20 cellular contexts compared by ENCODE assay signal in the genomic region with DNA sequence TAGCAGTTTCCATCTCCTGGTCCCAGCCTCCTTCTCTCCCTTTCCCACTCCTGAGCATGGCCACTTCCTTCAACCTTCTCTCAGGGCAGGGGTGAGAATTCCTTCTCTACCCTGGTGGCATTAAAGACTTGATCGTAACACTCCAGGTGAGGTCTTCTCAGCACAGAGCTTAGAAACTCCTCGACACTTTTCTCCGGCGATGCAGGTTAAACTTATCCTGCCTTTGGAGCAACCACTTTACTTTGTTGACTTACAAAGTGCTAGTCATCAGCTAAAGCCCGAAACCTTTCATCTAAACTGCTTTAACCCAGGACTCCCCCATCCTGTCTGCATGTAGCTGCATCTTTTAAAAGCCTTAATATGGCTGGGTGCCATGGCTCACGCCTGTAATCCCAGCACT. TPM values are rescaled to one million over a fixed set of nuclear protein-coding genes. Genes with fewer than 3 reads are reported as not detected.
DNase-seq lines count a peak whose midpoint lies in the region; ATAC-seq and TF ChIP-seq lines count a peak whose summit lies in the region.
"Had no signal": no experiment of that assay in that cellular context is flagged by ENCODE, and none has a peak within 500 bp of the region (broad histone marks: within the 10 kb centered on the region; RNA-seq: fewer than 3 reads in every experiment).

No MANE protein-coding gene starts in this region.

- no peak for TF ChIP-seq EP300 in upper lobe of left lung (IDR thresholded peaks at IDR 0.05)

- H3K4me3 Mint-ChIP-seq in activated CD8-positive, alpha-beta T cell treated with anti-CD3 and anti-CD28 coated beads for 36 hours = peak overlapping the region; percentile 64
- H3K4me3 Mint-ChIP-seq: brain, memory B cell, neural progenitor cell had no signal

- DNase-seq in breast epithelium (ENCODE audit: low spot score in 2 of 2) (no peak), mammary epithelial cell (no peak), left lung (no peak), upper lobe of left lung (no peak), activated gamma-delta T cell (lab: John Stamatoyannopoulos, UW) (no peak), DMS114 treated with DMSO at 0.1 percent for 48 hours (lab: John Stamatoyannopoulos, UW; ENCODE audit: unreplicated experiment) (no peak), left ventricle myocardium superior (no peak)
- DNase-seq in activated CD8-positive, alpha-beta T cell treated with anti-CD3 and anti-CD28 coated beads for 36 hours = no peak
- DNase-seq: DMS79, glutamatergic neuron, NCI-H187, NCI-H446 treated with DMSO at 0.1 percent for 48 hours, SHP77 treated with DMSO at 0.1 percent for 48 hours, T1000 had no signal

- no peak overlapping the region for H2AFZ ChIP-seq in mammary epithelial cell (ENCODE audit: low read depth, low read length)
- H2AFZ ChIP-seq: neural progenitor cell had no signal

- H3K27ac ChIP-seq in breast epithelium (peak overlapping the region; percentile 57 to 59), mammary epithelial cell (ENCODE audit: insufficient read depth, low read depth, low read length) (no peak overlapping the region), left lung (peak overlapping the region; percentile 71 to 81), upper lobe of left lung (peak overlapping the region; percentile 68 to 78 (median 77))
- H3K27ac ChIP-seq: esophagus muscularis mucosa, neural progenitor cell, suprapubic skin had no signal

- no peaks in the 10 kb centered on the region for H3K79me2 ChIP-seq in mammary epithelial cell (ENCODE audit: insufficient read depth, low read length)

- TF ChIP-seq CTCF in breast epithelium (IDR thresholded peaks at IDR 0.05) = no peak
- TF ChIP-seq CTCF in mammary epithelial cell (conservative IDR thresholded peaks at IDR 0.05 in 1 of 2, IDR thresholded peaks at IDR 0.05 in 1 of 2; ENCODE audit: extremely low read depth in 1 of 2, insufficient read depth in 1 of 2, low read depth in 1 of 2, low read length in 2 of 2) = no peak
- TF ChIP-seq CTCF in activated CD8-positive, alpha-beta T cell treated with anti-CD3 and anti-CD28 coated beads for 36 hours (IDR thresholded peaks at IDR 0.05) = no peak
- TF ChIP-seq CTCF in left lung (IDR thresholded peaks at IDR 0.05) = no peak
- no peak for TF ChIP-seq CTCF in upper lobe of left lung (IDR thresholded peaks at IDR 0.05)

- H4K20me1 ChIP-seq in mammary epithelial cell (ENCODE audit: insufficient read depth, low read length) = no peaks in the 10 kb centered on the region

- 98% methylated on average over 6 of the region's 6 CpGs for WGBS in mammary epithelial cell (ENCODE audit: low coverage, missing lambda C conversion rate)
- WGBS in upper lobe of left lung, 2 donors = 65 to 66% methylated on average over 6 of the region's 6 CpGs

- in situ Hi-C loops in mammary epithelial cell (cut with MboI; ENCODE audit: low sequenced_read_pairs in 2 of 2) = no loop called here

- H3K4me1 ChIP-seq in breast epithelium (peaks cover 0 to 10% of the 10 kb centered on the region in 2 donors), mammary epithelial cell (ENCODE audit: insufficient read depth, low read length) (peaks cover 42% of the 10 kb centered on the region), left lung (peaks cover 16 to 50% of the 10 kb centered on the region in 2 donors), upper lobe of left lung (peaks cover 24 to 51% (median 31%) of the 10 kb centered on the region in 4 donors)
- H3K4me1 ChIP-seq: neural progenitor cell had no signal

- ATAC-seq in activated CD8-positive, alpha-beta T cell treated with anti-CD3 and anti-CD28 coated beads for 36 hours = peak; percentile 10
- ATAC-seq in left lung (peak; percentile 60), upper lobe of left lung (ENCODE audit: low FRiP score in 2 of 2) (peak in 1 of 2 donors; percentile 41), left ventricle myocardium superior (no peak)
- ATAC-seq: HCT116 had no signal

- peak overlapping the region; percentile 97 for H3K27ac Mint-ChIP-seq in activated CD8-positive, alpha-beta T cell treated with anti-CD3 and anti-CD28 coated beads for 36 hours
- H3K27ac Mint-ChIP-seq: brain, neural progenitor cell had no signal

- dilution Hi-C loops in mammary epithelial cell (cut with HindIII; ENCODE audit: low sequenced_read_pairs) = loop anchor here (5.0 kb wide), 2 partner anchors 62 to 63 kb away; no protein-coding TSS in a partner anchor

- no peak overlapping the region for H3K4me2 ChIP-seq in mammary epithelial cell (ENCODE audit: insufficient read depth, low read depth, low read length)
- H3K4me2 ChIP-seq: neural progenitor cell had no signal

- POLR2A ChIA-PET in activated CD8-positive, alpha-beta T cell treated with anti-CD3 and anti-CD28 coated beads for 36 hours (lab: Charles Lee) = interaction anchor here (0.6 to 6.6 kb wide), 9 partner anchors 11 to 77 kb away, joined by 3 to 47 read pairs (median 4); partner anchors contain the start of gene STK17B

- intact Hi-C loops in breast epithelium (cut with DNase I; ENCODE audit: low total_unique reads) (no loop called here), mammary epithelial cell (cut with micrococcal nuclease) (no loop called here), left lung (cut with DNase I) (no loop called here), left ventricle myocardium superior (cut with micrococcal nuclease) (no loop called here)
- intact Hi-C loops in activated CD8-positive, alpha-beta T cell treated with anti-CD3 and anti-CD28 coated beads for 36 hours (cut with micrococcal nuclease) = no loop called here

- CTCF ChIA-PET in mammary epithelial cell (lab: Charles Lee; ENCODE audit: low non-redundant PET) = no interaction called here
- CTCF ChIA-PET in activated CD8-positive, alpha-beta T cell treated with anti-CD3 and anti-CD28 coated beads for 36 hours (lab: Charles Lee) = interaction anchor here (0.7 to 9.2 kb wide), 6 partner anchors 10 to 66 kb away, joined by 3 to 65 read pairs (median 14); no protein-coding TSS in a partner anchor

- no peak for TF ChIP-seq POLR2A in breast epithelium (IDR thresholded peaks at IDR 0.05)
- no peak for TF ChIP-seq POLR2A in upper lobe of left lung (IDR thresholded peaks at IDR 0.05)

- no peak overlapping the region for H3K4me3 ChIP-seq in breast epithelium
- H3K4me3 ChIP-seq in mammary epithelial cell (replicated peaks in 1 of 3; ENCODE audit: insufficient read depth in 1 of 3, low read depth in 2 of 3, low read length in 3 of 3) = no peak overlapping the region
- H3K4me3 ChIP-seq in left lung = no peak overlapping the region
- H3K4me3 ChIP-seq in upper lobe of left lung = no peak overlapping the region
- H3K4me3 ChIP-seq: esophagus muscularis mucosa, neural progenitor cell, suprapubic skin had no signal

- H3K9me3 Mint-ChIP-seq in activated CD8-positive, alpha-beta T cell treated with anti-CD3 and anti-CD28 coated beads for 36 hours = peaks cover 2% of the 10 kb centered on the region
- H3K9me3 Mint-ChIP-seq: brain, memory B cell, neural progenitor cell had no signal

- H3K27me3 Mint-ChIP-seq in activated CD8-positive, alpha-beta T cell treated with anti-CD3 and anti-CD28 coated beads for 36 hours = no peaks in the 10 kb centered on the region
- H3K27me3 Mint-ChIP-seq: memory B cell had no signal

- H3K9me3 ChIP-seq in breast epithelium = no peaks in the 10 kb centered on the region
- H3K9me3 ChIP-seq in mammary epithelial cell (replicated peaks; ENCODE audit: insufficient read depth, low read length) = no peaks in the 10 kb centered on the region
- H3K9me3 ChIP-seq in left lung = no peaks in the 10 kb centered on the region
- H3K9me3 ChIP-seq in upper lobe of left lung = no peaks in the 10 kb centered on the region
- H3K9me3 ChIP-seq: esophagus muscularis mucosa, suprapubic skin had no signal

- H3K27me3 ChIP-seq in breast epithelium (no peaks in the 10 kb centered on the region), mammary epithelial cell (ENCODE audit: insufficient read depth, low read length) (no peaks in the 10 kb centered on the region), left lung (no peaks in the 10 kb centered on the region), upper lobe of left lung (no peaks in the 10 kb centered on the region)
- H3K27me3 ChIP-seq: esophagus muscularis mucosa, neural progenitor cell, suprapubic skin had no signal

- H3K9ac ChIP-seq in mammary epithelial cell (ENCODE audit: insufficient read depth, low read length) = no peak overlapping the region
- H3K9ac ChIP-seq: neural progenitor cell had no signal

- H3K36me3 ChIP-seq in breast epithelium (no peaks in the 10 kb centered on the region), mammary epithelial cell (ENCODE audit: insufficient read depth, low read length) (no peaks in the 10 kb centered on the region), left lung (no peaks in the 10 kb centered on the region), upper lobe of left lung (peaks cover 0 to 15% (median 0%) of the 10 kb centered on the region in 4 donors)
- H3K36me3 ChIP-seq: neural progenitor cell, suprapubic skin had no signal

- peaks cover 88% of the 10 kb centered on the region for H3K4me1 Mint-ChIP-seq in activated CD8-positive, alpha-beta T cell treated with anti-CD3 and anti-CD28 coated beads for 36 hours (ENCODE audit: low read depth)

- H3K36me3 Mint-ChIP-seq in activated CD8-positive, alpha-beta T cell treated with anti-CD3 and anti-CD28 coated beads for 36 hours (ENCODE audit: low read depth) = peaks cover 12% of the 10 kb centered on the region
- H3K36me3 Mint-ChIP-seq: memory B cell, neural progenitor cell had no signal

- BruUV-seq in mammary epithelial cell (replicated peaks; lab: Mats Ljungman, UMichigan) = no TSS peak

RNA-seq across cellular contexts. Expression of gene STK17B, which starts 59.1 kb away (rescaled TPM):
- total RNA-seq in breast epithelium (10 to 100 TPM; 51.7 to 85.8 (median 57.7) TPM), mammary epithelial cell (10 to 100 TPM in 1 of 2 donors, 1 to 10 TPM in 1; 5.7 to 11.6 TPM), left lung (10 to 100 TPM; 40.6 to 59.2 TPM), upper lobe of left lung (100 to 1,000 TPM in 1 of 6 donors, 10 to 100 TPM in 5; 19.3 to 120 (median 53.4) TPM), left ventricle myocardium superior (7.2 TPM)
- polyA plus RNA-seq in mammary epithelial cell = 4.3 TPM
- 3.7 TPM for polyA minus RNA-seq in mammary epithelial cell
- 100 to 1,000 TPM; 237 to 250 TPM for total RNA-seq in activated CD8-positive, alpha-beta T cell treated with anti-CD3 and anti-CD28 coated beads for 36 hours
